ENCODE assay signal across 16 cellular contexts in genomic region chr3:194715022-194715800, GRCh38. TPM values are rescaled to one million over a fixed set of nuclear protein-coding genes. Genes with fewer than 3 reads are reported as not detected.
A peak's percentile ranks its signal among the peaks of the same experiment; 100 is the strongest.
DNase-seq lines count a peak whose midpoint lies in the region; ATAC-seq and TF ChIP-seq lines count a peak whose summit lies in the region.
"Had no signal": no experiment of that assay in that cellular context is flagged by ENCODE, and none has a peak within 500 bp of the region (broad histone marks: within the 10 kb centered on the region; RNA-seq: fewer than 3 reads in every experiment).

No MANE protein-coding gene starts in this region.

- H3K27ac Mint-ChIP-seq in T-helper 17 cell = peak overlapping the region; percentile 85
- H3K27ac Mint-ChIP-seq in stimulated activated effector memory CD8-positive, alpha-beta T cell treated with anti-CD3 and anti-CD28 coated beads, Interleukin-12 subunit alpha, Interleukin-12 subunit beta, amount 100 ng/mL, for 72 hours = peak overlapping the region; percentile 71
- H3K27ac Mint-ChIP-seq: activated CD4-positive, alpha-beta T cell treated with anti-CD3 and anti-CD28 coated beads, Interleukin-2, amount 10 ng/mL, durations not matched to agents 7 days and 5 days; activated naive CD4-positive, alpha-beta T cell treated with anti-CD3 and anti-CD28 coated beads, Interleukin-2, amount 10 ng/mL, durations not matched to agents 7 days and 5 days had no signal

- H3K27ac ChIP-seq in foreskin keratinocyte (peak overlapping the region; percentile 45), dorsolateral prefrontal cortex (no peak overlapping the region)
- H3K27ac ChIP-seq: parathyroid adenoma, Peyer's patch, upper lobe of left lung had no signal

- H3K27me3 ChIP-seq in foreskin keratinocyte = peaks cover 8% of the 10 kb centered on the region
- no peaks in the 10 kb centered on the region for H3K27me3 ChIP-seq in dorsolateral prefrontal cortex
- no peaks in the 10 kb centered on the region for H3K27me3 ChIP-seq in HAP-1 (ENCODE audit: low read depth)
- H3K27me3 ChIP-seq: Peyer's patch, upper lobe of left lung had no signal

- peaks cover 2% of the 10 kb centered on the region for H3K4me1 Mint-ChIP-seq in activated T-cell treated with anti-CD3 and anti-CD28 coated beads, Interleukin-2, amount 50 U/mL, for 4 hours (ENCODE audit: low read depth)
- H3K4me1 Mint-ChIP-seq in T-helper 17 cell = peaks cover 5% of the 10 kb centered on the region
- H3K4me1 Mint-ChIP-seq in stimulated activated effector memory CD8-positive, alpha-beta T cell treated with anti-CD3 and anti-CD28 coated beads, Interleukin-12 subunit alpha, Interleukin-12 subunit beta, amount 100 ng/mL, for 72 hours = peaks cover 21% of the 10 kb centered on the region
- H3K4me1 Mint-ChIP-seq: activated CD4-positive, alpha-beta T cell treated with anti-CD3 and anti-CD28 coated beads, Interleukin-2, amount 10 ng/mL, durations not matched to agents 7 days and 5 days; activated naive CD4-positive, alpha-beta T cell treated with anti-CD3 and anti-CD28 coated beads, Interleukin-2, amount 10 ng/mL, durations not matched to agents 7 days and 5 days had no signal

- intact Hi-C loops in dorsolateral prefrontal cortex (cut with DNase I) = no loop called here

- H3K36me3 Mint-ChIP-seq in activated T-cell treated with anti-CD3 and anti-CD28 coated beads, Interleukin-2, amount 50 U/mL, for 4 hours (ENCODE audit: insufficient read depth) = no peaks in the 10 kb centered on the region
- no peaks in the 10 kb centered on the region for H3K36me3 Mint-ChIP-seq in T-helper 17 cell (ENCODE audit: low read depth)
- H3K36me3 Mint-ChIP-seq in stimulated activated effector memory CD8-positive, alpha-beta T cell treated with anti-CD3 and anti-CD28 coated beads, Interleukin-12 subunit alpha, Interleukin-12 subunit beta, amount 100 ng/mL, for 72 hours = no peaks in the 10 kb centered on the region
- H3K36me3 Mint-ChIP-seq: activated naive CD4-positive, alpha-beta T cell treated with anti-CD3 and anti-CD28 coated beads, Interleukin-2, amount 10 ng/mL, durations not matched to agents 7 days and 5 days had no signal

- H3K4me3 ChIP-seq in dorsolateral prefrontal cortex (no peak overlapping the region), HAP-1 (no peak overlapping the region)
- H3K4me3 ChIP-seq: Peyer's patch, upper lobe of left lung had no signal

- no peaks in the 10 kb centered on the region for H3K9me3 ChIP-seq in T-helper 17 cell (ENCODE audit: control insufficient read depth, low read length, poor library complexity, severe bottlenecking)
- no peaks in the 10 kb centered on the region for H3K9me3 ChIP-seq in HAP-1
- H3K9me3 ChIP-seq: Peyer's patch, upper lobe of left lung had no signal

- no peak for DNase-seq in activated T-cell treated with anti-CD3 and anti-CD28 coated beads, Interleukin-2, amount 50 U/mL, for 4 hours
- DNase-seq in activated T-cell treated with anti-CD3 and anti-CD28 coated beads, Interleukin-2, amount 50 U/mL, for 48 hours = no peak
- DNase-seq in T-helper 17 cell = no peak
- peak; percentile 55 to 79 for DNase-seq in foreskin keratinocyte
- DNase-seq in stimulated activated effector memory CD8-positive, alpha-beta T cell treated with anti-CD3 and anti-CD28 coated beads, Interleukin-12 subunit alpha, Interleukin-12 subunit beta, amount 100 ng/mL, for 72 hours (ENCODE audit: low spot score in 2 of 2) = peak in 1 of 2 donors; percentile 51
- no peak for DNase-seq in dorsolateral prefrontal cortex
- DNase-seq in HAP-1 (ENCODE audit: low spot score in 2 of 2) = no peak
- DNase-seq: ACHN; activated CD4-positive, alpha-beta T cell treated with anti-CD3 and anti-CD28 coated beads, Interleukin-2, amount 10 ng/mL, durations not matched to agents 7 days and 5 days; activated naive CD4-positive, alpha-beta T cell treated with anti-CD3 and anti-CD28 coated beads, Interleukin-2, amount 10 ng/mL, durations not matched to agents 7 days and 5 days; midbrain; NCI-H2081 treated with DMSO at 0.1 percent for 48 hours; Peyer's patch; upper lobe of left lung had no signal

- no peak overlapping the region for H3K4me3 Mint-ChIP-seq in activated T-cell treated with anti-CD3 and anti-CD28 coated beads, Interleukin-2, amount 50 U/mL, for 4 hours
- no peak overlapping the region for H3K4me3 Mint-ChIP-seq in T-helper 17 cell
- no peak overlapping the region for H3K4me3 Mint-ChIP-seq in stimulated activated effector memory CD8-positive, alpha-beta T cell treated with anti-CD3 and anti-CD28 coated beads, Interleukin-12 subunit alpha, Interleukin-12 subunit beta, amount 100 ng/mL, for 72 hours
- H3K4me3 Mint-ChIP-seq: activated CD4-positive, alpha-beta T cell treated with anti-CD3 and anti-CD28 coated beads, Interleukin-2, amount 10 ng/mL, durations not matched to agents 7 days and 5 days; activated naive CD4-positive, alpha-beta T cell treated with anti-CD3 and anti-CD28 coated beads, Interleukin-2, amount 10 ng/mL, durations not matched to agents 7 days and 5 days had no signal

- H3K4me1 ChIP-seq in foreskin keratinocyte (peaks cover 4% of the 10 kb centered on the region), HAP-1 (peaks cover under 1% of the 10 kb centered on the region)
- H3K4me1 ChIP-seq: parathyroid adenoma, Peyer's patch had no signal

- ATAC-seq in activated T-cell treated with anti-CD3 and anti-CD28 coated beads, Interleukin-2, amount 50 U/mL, for 4 hours = peak; percentile 27 to 54
- ATAC-seq in T-helper 17 cell (peak; percentile 45), foreskin keratinocyte (peak; percentile 82), GM21723 (IDR thresholded peaks at IDR 0.05; ENCODE audit: unreplicated experiment) (no peak)
- peak; percentile 97 for ATAC-seq in stimulated activated effector memory CD8-positive, alpha-beta T cell treated with anti-CD3 and anti-CD28 coated beads, Interleukin-12 subunit alpha, Interleukin-12 subunit beta, amount 100 ng/mL, for 72 hours

- H3K9me3 Mint-ChIP-seq in activated T-cell treated with anti-CD3 and anti-CD28 coated beads, Interleukin-2, amount 50 U/mL, for 4 hours = no peaks in the 10 kb centered on the region
- no peaks in the 10 kb centered on the region for H3K9me3 Mint-ChIP-seq in stimulated activated effector memory CD8-positive, alpha-beta T cell treated with anti-CD3 and anti-CD28 coated beads, Interleukin-12 subunit alpha, Interleukin-12 subunit beta, amount 100 ng/mL, for 72 hours
- H3K9me3 Mint-ChIP-seq: activated CD4-positive, alpha-beta T cell treated with anti-CD3 and anti-CD28 coated beads, Interleukin-2, amount 10 ng/mL, durations not matched to agents 7 days and 5 days; activated naive CD4-positive, alpha-beta T cell treated with anti-CD3 and anti-CD28 coated beads, Interleukin-2, amount 10 ng/mL, durations not matched to agents 7 days and 5 days had no signal

- in situ Hi-C loops in HAP-1 (cut with MboI; ENCODE audit: low sequenced_read_pairs) = no loop called here

- peaks cover 5% of the 10 kb centered on the region for H3K27me3 Mint-ChIP-seq in activated T-cell treated with anti-CD3 and anti-CD28 coated beads, Interleukin-2, amount 50 U/mL, for 4 hours (ENCODE audit: low read depth)
- peaks cover 24% of the 10 kb centered on the region for H3K27me3 Mint-ChIP-seq in T-helper 17 cell

- H3K36me3 ChIP-seq in HAP-1 (replicated peaks) = no peaks in the 10 kb centered on the region
- H3K36me3 ChIP-seq: Peyer's patch, upper lobe of left lung had no signal

- no peak for TF ChIP-seq CTCF in foreskin keratinocyte (conservative IDR thresholded peaks at IDR 0.05)
- TF ChIP-seq CTCF in dorsolateral prefrontal cortex (IDR thresholded peaks at IDR 0.05 in 54 of 56, conservative IDR thresholded peaks at IDR 0.05 in 2 of 56; ENCODE audit: low read depth in 1 of 56, partially characterized antibody in 56 of 56) = no peak

RNA-seq across cellular contexts. Expression of gene FAM43A, which starts 29.5 kb away (rescaled TPM):
- total RNA-seq in activated T-cell treated with anti-CD3 and anti-CD28 coated beads, Interleukin-2, amount 50 U/mL, for 4 hours = 10 to 100 TPM in 2 of 3 donors, 1 to 10 TPM in 1; 9.9 to 27.8 (median 19.8) TPM
- total RNA-seq in T-helper 17 cell = 1 to 10 TPM; 2.9 to 5.5 TPM
- total RNA-seq in foreskin keratinocyte = 0.58 and 0.63 TPM in 2 replicates
- polyA plus RNA-seq in foreskin keratinocyte = 0.54 and 0.69 TPM in 2 replicates
- total RNA-seq in dorsolateral prefrontal cortex = 10 to 100 TPM in 29 of 120 experiments, 1 to 10 TPM in 91; 3.4 to 14.5 (median 8.3) TPM

RNA-seq across cellular contexts. Expression of gene LSG1, which starts 43.2 kb away (rescaled TPM):
- total RNA-seq in activated T-cell treated with anti-CD3 and anti-CD28 coated beads, Interleukin-2, amount 50 U/mL, for 4 hours = 10 to 100 TPM; 68.4 to 82.0 (median 70.3) TPM
- total RNA-seq in T-helper 17 cell (10 to 100 TPM; 42.0 to 52.6 TPM), foreskin keratinocyte (37.5 and 38.8 TPM in 2 replicates), dorsolateral prefrontal cortex (10 to 100 TPM; 19.3 to 41.3 (median 27.1) TPM)
- polyA plus RNA-seq in foreskin keratinocyte = 13.7 and 16.2 TPM in 2 replicates

Comparison
In these comparisons a context has a peak if more than half of its experiments do, and no peak if none do; other contexts are left out.
1. DNase-seq: peak in foreskin keratinocyte (2 of 2); none in activated T-cell treated with anti-CD3 and anti-CD28 coated beads, Interleukin-2, amount 50 U/mL, for 4 hours (single experiment), activated T-cell treated with anti-CD3 and anti-CD28 coated beads, Interleukin-2, amount 50 U/mL, for 48 hours (0 of 2), T-helper 17 cell (0 of 3), dorsolateral prefrontal cortex (0 of 10) and HAP-1 (0 of 2).